ENCODE assay signal across 10 cellular contexts in genomic region chr16:19716183-19716582, GRCh38. TPM values are rescaled to one million over a fixed set of nuclear protein-coding genes. Genes with fewer than 3 reads are reported as not detected.
DNase-seq lines count a peak whose midpoint lies in the region; ATAC-seq and TF ChIP-seq lines count a peak whose summit lies in the region.
"Had no signal": no experiment of that assay in that cellular context is flagged by ENCODE, and none has a peak within 500 bp of the region (broad histone marks: within the 10 kb centered on the region; RNA-seq: fewer than 3 reads in every experiment).

No MANE protein-coding gene starts in this region.

- no peak for TF ChIP-seq POLR2A in adrenal gland (IDR thresholded peaks at IDR 0.05)

- H3K27me3 Mint-ChIP-seq in central memory CD8-positive, alpha-beta T cell, result no peaks in the 10 kb centered on the region
- no peaks in the 10 kb centered on the region for H3K27me3 Mint-ChIP-seq in natural killer cell treated with Interleukin-12 subunit alpha and Interleukin-12 subunit beta and Interleukin-15 and Interleukin-18, amount 100 ng/mL, for 72 hours

- no peak overlapping the region for H3K27ac Mint-ChIP-seq in central memory CD8-positive, alpha-beta T cell (ENCODE audit: low read depth)
- no peak overlapping the region for H3K27ac Mint-ChIP-seq in natural killer cell treated with Interleukin-12 subunit alpha and Interleukin-12 subunit beta and Interleukin-15 and Interleukin-18, amount 100 ng/mL, for 72 hours

- H3K36me3 ChIP-seq in adrenal gland (replicated peaks in 1 of 2), result peaks cover 0 to 10% of the 10 kb centered on the region in 2 donors

- H3K27ac ChIP-seq in adrenal gland, result no peak overlapping the region

- H3K4me3 Mint-ChIP-seq in central memory CD8-positive, alpha-beta T cell, result peak overlapping the region; percentile 33
- peak overlapping the region; percentile 52 for H3K4me3 Mint-ChIP-seq in natural killer cell treated with Interleukin-12 subunit alpha and Interleukin-12 subunit beta and Interleukin-15 and Interleukin-18, amount 100 ng/mL, for 72 hours

- TF ChIP-seq CTCF in adrenal gland (IDR thresholded peaks at IDR 0.05), result no peak

- DNase-seq in DMS53 treated with DMSO at 0.1 percent for 48 hours (lab: John Stamatoyannopoulos, UW; ENCODE audit: unreplicated experiment) (peak; percentile 60), LoVo (ENCODE audit: low spot score) (peak; percentile 37), adrenal gland (no peak), GOT3 (lab: John Stamatoyannopoulos, UW) (no peak), hippocampal formation (lab: John Stamatoyannopoulos, UW) (no peak)
- DNase-seq in central memory CD8-positive, alpha-beta T cell (ENCODE audit: low spot score in 2 of 2), result no peak
- DNase-seq in natural killer cell treated with Interleukin-12 subunit alpha and Interleukin-12 subunit beta and Interleukin-15 and Interleukin-18, amount 100 ng/mL, for 72 hours (ENCODE audit: low spot score), result no peak
- DNase-seq in stimulated activated CD4-positive, alpha-beta T cell treated with anti-CD3 and anti-CD28 coated beads, Interleukin-4, amount 100 ng/mL, for 4 hours, result no peak
- DNase-seq: NCI-H774; stimulated activated CD4-positive, alpha-beta T cell treated with anti-CD3 and anti-CD28 coated beads, Interleukin-2, amount 100 ng/mL, for 24 hours had no signal

- H3K4me3 ChIP-seq in adrenal gland, result no peak overlapping the region

- no peak for ATAC-seq in central memory CD8-positive, alpha-beta T cell (replicated peaks; ENCODE audit: extremely low read depth, poor library complexity, severe bottlenecking)
- no peak for ATAC-seq in natural killer cell treated with Interleukin-12 subunit alpha and Interleukin-12 subunit beta and Interleukin-15 and Interleukin-18, amount 100 ng/mL, for 72 hours

- intact Hi-C loops in adrenal gland (cut with DNase I), result loop anchor here in 1 of 2 donors (5.0 kb wide), 1 partner anchor 166 kb away; the partner anchor contains the start of gene GPRC5B

- 91 to 100% (median 92%) methylated on average over 1 of the region's 1 CpG for WGBS in adrenal gland, 4 donors

- no peaks in the 10 kb centered on the region for H3K9me3 Mint-ChIP-seq in central memory CD8-positive, alpha-beta T cell
- H3K9me3 Mint-ChIP-seq in natural killer cell treated with Interleukin-12 subunit alpha and Interleukin-12 subunit beta and Interleukin-15 and Interleukin-18, amount 100 ng/mL, for 72 hours, result no peaks in the 10 kb centered on the region

- H3K36me3 Mint-ChIP-seq in central memory CD8-positive, alpha-beta T cell (ENCODE audit: insufficient read depth), result peaks cover 26% of the 10 kb centered on the region
- peaks cover 13% of the 10 kb centered on the region for H3K36me3 Mint-ChIP-seq in natural killer cell treated with Interleukin-12 subunit alpha and Interleukin-12 subunit beta and Interleukin-15 and Interleukin-18, amount 100 ng/mL, for 72 hours

- peaks cover 29% of the 10 kb centered on the region for H3K4me1 Mint-ChIP-seq in central memory CD8-positive, alpha-beta T cell
- H3K4me1 Mint-ChIP-seq in natural killer cell treated with Interleukin-12 subunit alpha and Interleukin-12 subunit beta and Interleukin-15 and Interleukin-18, amount 100 ng/mL, for 72 hours (ENCODE audit: low read depth in 2 of 2), result peaks cover 18 to 20% of the 10 kb centered on the region in 2 donors

- no peaks in the 10 kb centered on the region for H3K9me3 ChIP-seq in adrenal gland (replicated peaks in 1 of 3)

- peaks cover 6 to 18% of the 10 kb centered on the region in 2 donors for H3K4me1 ChIP-seq in adrenal gland (replicated peaks in 1 of 2)

- H3K27me3 ChIP-seq in adrenal gland, result no peaks in the 10 kb centered on the region

RNA-seq across cellular contexts. Expression of gene KNOP1, which starts 1.8 kb away (rescaled TPM):
- total RNA-seq in natural killer cell treated with Interleukin-12 subunit alpha and Interleukin-12 subunit beta and Interleukin-15 and Interleukin-18, amount 100 ng/mL, for 72 hours, result 10 to 100 TPM; 16.8 to 32.8 TPM
- 10 to 100 TPM in 7 of 8 donors, 1 to 10 TPM in 1; 8.1 to 17.7 (median 11.5) TPM for total RNA-seq in adrenal gland
- polyA plus RNA-seq in adrenal gland, result 10 to 100 TPM; 13.5 to 30.6 (median 26.5) TPM

RNA-seq across cellular contexts. Expression of gene IQCK, which starts 1.9 kb away (rescaled TPM):
- total RNA-seq in natural killer cell treated with Interleukin-12 subunit alpha and Interleukin-12 subunit beta and Interleukin-15 and Interleukin-18, amount 100 ng/mL, for 72 hours, result 1 to 10 TPM in 1 of 2 donors, under 1 TPM in 1; 0.74 to 3.3 TPM
- 10 to 100 TPM in 7 of 8 donors, 1 to 10 TPM in 1; 8.2 to 35.2 (median 14.4) TPM for total RNA-seq in adrenal gland
- 10 to 100 TPM; 14.7 to 18.3 (median 16.7) TPM for polyA plus RNA-seq in adrenal gland

Comparison
In these comparisons a context has a peak if more than half of its experiments do, and no peak if none do; other contexts are left out.
1. DNase-seq: peak in DMS53 treated with DMSO at 0.1 percent for 48 hours (single experiment) and LoVo (single experiment); none in central memory CD8-positive, alpha-beta T cell (0 of 2), natural killer cell treated with Interleukin-12 subunit alpha and Interleukin-12 subunit beta and Interleukin-15 and Interleukin-18, amount 100 ng/mL, for 72 hours (single experiment), adrenal gland (0 of 7), stimulated activated CD4-positive, alpha-beta T cell treated with anti-CD3 and anti-CD28 coated beads, Interleukin-4, amount 100 ng/mL, for 4 hours (0 of 2), GOT3 (single experiment) and hippocampal formation (0 of 2).